In the genomic region with DNA sequence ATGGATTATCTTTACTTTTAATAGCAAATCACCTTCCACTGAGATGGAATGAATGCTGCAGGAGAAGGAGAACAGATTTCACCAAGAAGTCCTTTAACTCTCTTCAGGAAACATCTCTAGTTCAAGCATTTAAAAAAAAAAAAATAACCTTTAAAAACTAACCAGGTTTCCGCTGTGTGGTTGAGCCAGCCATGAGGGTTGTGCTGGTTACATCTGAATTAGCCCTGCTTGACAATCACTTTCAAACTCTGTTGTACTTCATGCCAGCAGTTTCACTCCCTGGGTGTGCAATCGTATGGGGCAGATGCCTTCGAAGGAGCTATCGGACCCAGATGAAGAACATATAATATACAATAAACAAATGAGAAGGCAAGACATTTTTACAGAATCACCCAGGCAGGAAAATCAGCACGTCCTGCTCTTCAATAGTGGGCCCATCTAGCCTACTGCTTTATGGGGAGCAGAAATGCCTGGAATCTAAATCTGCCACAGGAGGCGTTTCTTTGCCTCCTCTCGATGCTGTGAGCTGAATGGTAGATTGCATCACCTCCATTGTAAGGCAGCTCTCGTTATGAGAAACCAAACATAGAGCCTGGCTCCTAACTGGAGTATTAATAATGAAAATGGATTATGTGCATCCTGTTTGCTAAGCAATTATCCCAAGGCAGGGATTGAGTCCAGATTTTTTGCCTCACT, we compare ENCODE assay signal across 14 cellular contexts.
DNase-seq lines count a peak whose midpoint lies in the region; ATAC-seq, FAIRE-seq and TF ChIP-seq lines count a peak whose summit lies in the region.
"Had no signal": no experiment of that assay in that cellular context is flagged by ENCODE, and none has a peak within 500 bp of the region (broad histone marks: within the 10 kb centered on the region; RNA-seq: fewer than 3 reads in every experiment).

No MANE protein-coding gene starts in this region.

- no peak overlapping the region for H3K4me3 ChIP-seq in astrocyte (ENCODE audit: insufficient read depth, low read depth, low read length)
- H3K4me3 ChIP-seq: BLaER1, MG63, SJSA1 had no signal

- FAIRE-seq in astrocyte (lab: Jason Lieb, UNC): no peak
- FAIRE-seq in H54 (lab: Jason Lieb, UNC): no peak

- H3K27me3 ChIP-seq in astrocyte (ENCODE audit: insufficient read depth, low read length): no peaks in the 10 kb centered on the region
- H3K27me3 ChIP-seq: BLaER1, MG63, SJSA1 had no signal

- no peak overlapping the region for H2AFZ ChIP-seq in astrocyte (ENCODE audit: low read depth, low read length)

- H3K9ac ChIP-seq in astrocyte (ENCODE audit: low read length): no peak overlapping the region
- H3K9ac ChIP-seq: BLaER1 had no signal

- peaks cover 36% of the 10 kb centered on the region for H3K27me3 Mint-ChIP-seq in activated CD4-positive, alpha-beta T cell treated with anti-CD3 and anti-CD28 coated beads for 36 hours
- peaks cover 10% of the 10 kb centered on the region for H3K27me3 Mint-ChIP-seq in astrocyte (ENCODE audit: low read depth, unreplicated experiment)
- H3K27me3 Mint-ChIP-seq in progenitor cell of endocrine pancreas: peaks cover 47% of the 10 kb centered on the region

- no peaks in the 10 kb centered on the region for H3K9me3 ChIP-seq in astrocyte (ENCODE audit: insufficient read depth, low read depth, low read length)
- H3K9me3 ChIP-seq: BLaER1, MG63, SJSA1 had no signal

- no peaks in the 10 kb centered on the region for H3K79me2 ChIP-seq in astrocyte (ENCODE audit: insufficient read depth, low read length)

- no peak for TF ChIP-seq POLR2A in H54 (IDR thresholded peaks at IDR 0.05; ENCODE audit: low read depth, low read length)

- no peak overlapping the region for H3K27ac ChIP-seq in astrocyte (ENCODE audit: low read depth, low read length)
- H3K27ac ChIP-seq: BLaER1, SJSA1 had no signal

- no peak overlapping the region for H3K4me2 ChIP-seq in astrocyte (ENCODE audit: low read length)
- H3K4me2 ChIP-seq: BLaER1 had no signal

- CTCF ChIA-PET in activated CD4-positive, alpha-beta T cell treated with anti-CD3 and anti-CD28 coated beads for 36 hours (lab: Charles Lee): interaction anchor here (0.7 to 0.9 kb wide), 3 partner anchors 68 to 127 kb away, joined by 3 read pairs; no protein-coding TSS in a partner anchor

- TF ChIP-seq CTCF in astrocyte (IDR thresholded peaks at IDR 0.05; ENCODE audit: insufficient read depth, low read depth, low read length) (no peak), progenitor cell of endocrine pancreas (IDR thresholded peaks at IDR 0.05; ENCODE audit: unreplicated experiment) (no peak)

- no peaks in the 10 kb centered on the region for H3K4me1 ChIP-seq in astrocyte (ENCODE audit: insufficient read depth, low read length)
- H3K4me1 ChIP-seq: BLaER1, SJSA1 had no signal

- ATAC-seq in activated CD4-positive, alpha-beta T cell treated with anti-CD3 and anti-CD28 coated beads for 36 hours: no peak
- ATAC-seq in HG02759 (IDR thresholded peaks at IDR 0.05; ENCODE audit: unreplicated experiment) (no peak), GM18868 (IDR thresholded peaks at IDR 0.05; ENCODE audit: unreplicated experiment) (no peak)

- H4K20me1 ChIP-seq in astrocyte (ENCODE audit: insufficient read depth, low read length): no peaks in the 10 kb centered on the region
- H4K20me1 ChIP-seq: BLaER1 had no signal

- no peak overlapping the region for H3K4me3 Mint-ChIP-seq in activated CD4-positive, alpha-beta T cell treated with anti-CD3 and anti-CD28 coated beads for 36 hours
- H3K4me3 Mint-ChIP-seq in astrocyte (ENCODE audit: unreplicated experiment): no peak overlapping the region
- no peak overlapping the region for H3K4me3 Mint-ChIP-seq in progenitor cell of endocrine pancreas (ENCODE audit: low read depth)
- H3K4me3 Mint-ChIP-seq: activated CD4-positive, alpha-beta T cell treated with anti-CD3 and anti-CD28 coated beads, Interleukin-2, amount 10 ng/mL, durations not matched to agents 24 days and 14 days had no signal

- H3K27ac Mint-ChIP-seq in activated CD4-positive, alpha-beta T cell treated with anti-CD3 and anti-CD28 coated beads for 36 hours: no peak overlapping the region
- peak overlapping the region; percentile 20 for H3K27ac Mint-ChIP-seq in astrocyte (ENCODE audit: unreplicated experiment)
- H3K27ac Mint-ChIP-seq in progenitor cell of endocrine pancreas: peak overlapping the region; percentile 74
- H3K27ac Mint-ChIP-seq: activated CD4-positive, alpha-beta T cell treated with anti-CD3 and anti-CD28 coated beads, Interleukin-2, amount 10 ng/mL, durations not matched to agents 24 days and 14 days had no signal

- intact Hi-C loops in activated CD4-positive, alpha-beta T cell treated with anti-CD3 and anti-CD28 coated beads for 36 hours (cut with DNase I, micrococcal nuclease): loop anchor here in 1 of 2 experiments (5.0 to 10.0 kb wide), 6 partner anchors 64 to 753 kb away; a partner anchor contains a TSS

- no peaks in the 10 kb centered on the region for H3K36me3 Mint-ChIP-seq in activated CD4-positive, alpha-beta T cell treated with anti-CD3 and anti-CD28 coated beads for 36 hours (ENCODE audit: low read depth)
- H3K36me3 Mint-ChIP-seq in astrocyte (ENCODE audit: low read depth, unreplicated experiment) (no peaks in the 10 kb centered on the region), progenitor cell of endocrine pancreas (ENCODE audit: insufficient read depth) (no peaks in the 10 kb centered on the region)

- POLR2A ChIA-PET in activated CD4-positive, alpha-beta T cell treated with anti-CD3 and anti-CD28 coated beads for 36 hours (lab: Charles Lee): no interaction called here

- peak; percentile 11 for DNase-seq in activated CD4-positive, alpha-beta T cell treated with anti-CD3 and anti-CD28 coated beads for 36 hours
- DNase-seq in activated CD4-positive, alpha-beta T cell treated with anti-CD3 and anti-CD28 coated beads, Interleukin-2, amount 50 U/mL, for 48 hours: no peak
- DNase-seq in NCI-H1694 (lab: John Stamatoyannopoulos, UW): peak; percentile 6
- no peak for DNase-seq in astrocyte (ENCODE audit: low read depth)
- DNase-seq in progenitor cell of endocrine pancreas (ENCODE audit: low spot score, unreplicated experiment): no peak
- DNase-seq in H54 (ENCODE audit: insufficient read length, low spot score): no peak
- DNase-seq: activated CD4-positive, alpha-beta T cell treated with anti-CD3 and anti-CD28 coated beads, Interleukin-2, amount 10 ng/mL, durations not matched to agents 24 days and 14 days; activated naive CD4-positive, alpha-beta T cell; MG63; stimulated activated CD4-positive, alpha-beta T cell treated with anti-CD3 and anti-CD28 coated beads, Interleukin-4, amount 100 ng/mL, for 1 hour had no signal

- H3K9me3 Mint-ChIP-seq in activated CD4-positive, alpha-beta T cell treated with anti-CD3 and anti-CD28 coated beads for 36 hours (ENCODE audit: low read depth): no peaks in the 10 kb centered on the region
- no peaks in the 10 kb centered on the region for H3K9me3 Mint-ChIP-seq in astrocyte (ENCODE audit: unreplicated experiment)
- no peaks in the 10 kb centered on the region for H3K9me3 Mint-ChIP-seq in progenitor cell of endocrine pancreas (ENCODE audit: low read depth)
- H3K9me3 Mint-ChIP-seq: activated CD4-positive, alpha-beta T cell treated with anti-CD3 and anti-CD28 coated beads, Interleukin-2, amount 10 ng/mL, durations not matched to agents 24 days and 14 days had no signal

- no peaks in the 10 kb centered on the region for H3K36me3 ChIP-seq in astrocyte (ENCODE audit: insufficient read depth, low read length)
- H3K36me3 ChIP-seq: BLaER1, MG63, SJSA1 had no signal

- peaks cover 31% of the 10 kb centered on the region for H3K4me1 Mint-ChIP-seq in activated CD4-positive, alpha-beta T cell treated with anti-CD3 and anti-CD28 coated beads for 36 hours
- peaks cover 4% of the 10 kb centered on the region for H3K4me1 Mint-ChIP-seq in astrocyte (ENCODE audit: low read depth, unreplicated experiment)
- peaks cover 6% of the 10 kb centered on the region for H3K4me1 Mint-ChIP-seq in progenitor cell of endocrine pancreas (ENCODE audit: low read depth)

Comparison
In these comparisons a context has a peak if more than half of its experiments do, and no peak if none do; other contexts are left out.
1. DNase-seq: peak in activated CD4-positive, alpha-beta T cell treated with anti-CD3 and anti-CD28 coated beads for 36 hours (single experiment) and NCI-H1694 (single experiment); none in activated CD4-positive, alpha-beta T cell treated with anti-CD3 and anti-CD28 coated beads, Interleukin-2, amount 50 U/mL, for 48 hours (0 of 2), astrocyte (single experiment), progenitor cell of endocrine pancreas (single experiment) and H54 (single experiment).